Comparison of ENCODE assay signal across 21 cellular contexts in the genomic region with DNA sequence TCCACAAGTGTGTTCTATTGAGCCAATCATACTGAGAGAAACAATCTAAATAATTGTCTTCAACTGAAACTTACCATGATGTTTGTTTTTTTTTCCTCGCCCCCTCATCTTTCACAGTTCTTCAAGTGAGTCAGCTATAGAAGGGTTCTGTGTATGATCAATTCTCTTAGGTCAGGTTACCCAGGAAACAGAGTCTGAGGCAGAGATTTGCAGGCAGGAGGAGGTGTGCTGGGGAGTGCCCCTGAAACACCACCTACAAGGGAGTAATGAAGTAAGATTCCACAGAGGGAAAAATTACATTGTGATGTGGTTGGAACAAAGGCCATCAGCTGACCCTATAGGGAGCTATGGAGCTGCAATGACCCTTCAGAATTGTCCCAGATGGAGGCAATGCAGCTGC.
"Had no signal": no experiment of that assay in that cellular context is flagged by ENCODE, and none has a peak within 500 bp of the region (broad histone marks: within the 10 kb centered on the region; RNA-seq: fewer than 3 reads in every experiment).

No MANE protein-coding gene starts in this region.

- DNase-seq: activated B cell treated with CpG ODN at 0.5 μM for 24 hours; activated CD4-positive, alpha-beta T cell treated with anti-CD3 and anti-CD28 coated beads for 4 hours; activated CD4-positive, alpha-beta T cell treated with anti-CD3 and anti-CD28 coated beads, Interleukin-2, amount 50 U/mL, for 48 hours; activated effector memory CD4-positive, alpha-beta T cell treated with anti-CD3 and anti-CD28 coated beads, Interleukin-2, amount 50 U/mL, for 16 hours; activated naive CD4-positive, alpha-beta T cell treated with anti-CD3 and anti-CD28 coated beads, Interleukin-2, amount 50 U/mL, for 16 hours; activated naive CD8-positive, alpha-beta T cell treated with anti-CD3 and anti-CD28 coated beads, Interleukin-2, amount 50 U/mL, for 24 hours; central memory CD4-positive, alpha-beta T cell; dermis blood vessel endothelial cell; kidney; lower lobe of right lung; naive thymus-derived CD4-positive, alpha-beta T cell; psoas muscle; right cardiac atrium; stimulated activated CD4-positive, alpha-beta T cell treated with anti-CD3 and anti-CD28 coated beads, Interleukin-4, amount 100 ng/mL, for 24 hours; stimulated activated naive CD8-positive, alpha-beta T cell treated with anti-CD3 and anti-CD28 coated beads, Interleukin-15, Interleukin-2, amounts not matched to agents 100 U/mL and 50 U/mL, for 24 hours; T1000; upper lobe of right lung had no signal

- H3K4me1 Mint-ChIP-seq: activated B cell treated with CpG ODN at 0.5 μM for 24 hours; activated naive CD8-positive, alpha-beta T cell treated with anti-CD3 and anti-CD28 coated beads, Interleukin-2, amount 50 U/mL, for 24 hours; naive thymus-derived CD4-positive, alpha-beta T cell had no signal

- H3K36me3 Mint-ChIP-seq: brain had no signal

- ATAC-seq: activated naive CD8-positive, alpha-beta T cell treated with anti-CD3 and anti-CD28 coated beads, Interleukin-2, amount 50 U/mL, for 24 hours; lower lobe of right lung; naive thymus-derived CD4-positive, alpha-beta T cell; psoas muscle; right cardiac atrium; stimulated activated naive CD8-positive, alpha-beta T cell treated with anti-CD3 and anti-CD28 coated beads, Interleukin-15, Interleukin-2, amounts not matched to agents 100 U/mL and 50 U/mL, for 24 hours; upper lobe of right lung had no signal

- H3K4me3 ChIP-seq: lower lobe of right lung, pancreas, psoas muscle, upper lobe of right lung had no signal

- H3K4me1 ChIP-seq: lower lobe of right lung, pancreas, psoas muscle, upper lobe of right lung had no signal

- H3K27ac Mint-ChIP-seq: activated B cell treated with CpG ODN at 0.5 μM for 24 hours; activated naive CD8-positive, alpha-beta T cell treated with anti-CD3 and anti-CD28 coated beads, Interleukin-2, amount 50 U/mL, for 24 hours; naive thymus-derived CD4-positive, alpha-beta T cell; T-helper 1 cell treated with Interleukin-12 subunit alpha and Interleukin-12 subunit beta and Interleukin-4 antibody, amounts not matched to agents 30 μg/mL and 1 μg/mL, for 36 hours had no signal

- H3K27me3 Mint-ChIP-seq: activated B cell treated with CpG ODN at 0.5 μM for 24 hours; activated naive CD8-positive, alpha-beta T cell treated with anti-CD3 and anti-CD28 coated beads, Interleukin-2, amount 50 U/mL, for 24 hours; naive thymus-derived CD4-positive, alpha-beta T cell had no signal

- H3K36me3 ChIP-seq: lower lobe of right lung, neutrophil, pancreas, upper lobe of right lung had no signal

- H3K27me3 ChIP-seq: neutrophil, pancreas, upper lobe of right lung had no signal

- H3K27ac ChIP-seq: lower lobe of right lung, neutrophil, pancreas, psoas muscle, upper lobe of right lung had no signal

- H3K9me3 ChIP-seq: lower lobe of right lung, neutrophil, pancreas, psoas muscle, upper lobe of right lung had no signal

- FAIRE-seq: kidney, pancreas had no signal

- H3K4me3 Mint-ChIP-seq: activated B cell treated with CpG ODN at 0.5 μM for 24 hours; activated naive CD8-positive, alpha-beta T cell treated with anti-CD3 and anti-CD28 coated beads, Interleukin-2, amount 50 U/mL, for 24 hours; brain; naive thymus-derived CD4-positive, alpha-beta T cell; T-helper 1 cell treated with Interleukin-12 subunit alpha and Interleukin-12 subunit beta and Interleukin-4 antibody, amounts not matched to agents 30 μg/mL and 1 μg/mL, for 36 hours had no signal
